In the genomic region with DNA sequence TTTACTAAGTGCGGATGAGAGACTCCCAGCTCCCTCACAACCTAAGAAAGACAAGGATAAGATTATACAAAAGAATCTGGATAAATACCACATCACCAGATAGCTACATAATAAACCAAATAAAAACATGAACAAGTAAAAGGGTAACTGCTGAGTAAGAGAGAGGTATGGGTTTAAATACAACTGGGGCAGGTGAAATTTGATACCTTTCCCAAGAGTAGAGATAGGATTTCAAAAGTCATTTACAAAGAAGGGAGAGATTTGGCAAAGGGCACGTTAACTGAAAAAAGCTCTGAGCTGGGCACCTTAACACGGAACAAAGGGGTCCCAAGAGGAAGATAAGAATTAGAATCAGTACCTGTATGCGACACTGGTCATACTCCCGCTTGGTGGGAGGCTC, we compare ENCODE assay signal across 13 cellular contexts. TPM values are rescaled to one million over a fixed set of nuclear protein-coding genes. Genes with fewer than 3 reads are reported as not detected.
A peak's percentile ranks its signal among the peaks of the same experiment; 100 is the strongest.
DNase-seq lines count a peak whose midpoint lies in the region; ATAC-seq, FAIRE-seq and TF ChIP-seq lines count a peak whose summit lies in the region.
"Had no signal": no experiment of that assay in that cellular context is flagged by ENCODE, and none has a peak within 500 bp of the region (broad histone marks: within the 10 kb centered on the region; RNA-seq: fewer than 3 reads in every experiment).

No MANE protein-coding gene starts in this region.

- no peak for ATAC-seq in K562
- ATAC-seq: left lung had no signal

- peaks cover 34% of the 10 kb centered on the region for H3K36me3 Mint-ChIP-seq in activated CD4-positive, alpha-beta T cell treated with anti-CD3 and anti-CD28 coated beads, Interleukin-2, amount 10 ng/mL, durations not matched to agents 24 days and 14 days (ENCODE audit: low read depth)
- H3K36me3 Mint-ChIP-seq in IgD-negative memory B cell, result peaks cover 3% of the 10 kb centered on the region

- H3K9ac ChIP-seq in K562 (ENCODE audit: insufficient read depth in 1 of 2, low read depth in 2 of 2, low read length in 2 of 2) (peak overlapping the region; percentile 85 to 99; a peak in 2 of 4 replicates), parathyroid adenoma (no peak overlapping the region)

- peaks cover 34% of the 10 kb centered on the region for H3K4me1 Mint-ChIP-seq in activated CD4-positive, alpha-beta T cell treated with anti-CD3 and anti-CD28 coated beads, Interleukin-2, amount 10 ng/mL, durations not matched to agents 24 days and 14 days
- H3K4me1 Mint-ChIP-seq in IgD-negative memory B cell, result peaks cover 23 to 26% (median 23%) of the 10 kb centered on the region in 3 donors

- TF ChIP-seq EP300 in K562 (IDR thresholded peaks at IDR 0.05; ENCODE audit: low read length), result no peak

- H3K4me3 ChIP-seq in K562 (peak overlapping the region; percentile 81; the same call in 1 of the 2 replicates), parathyroid adenoma (ENCODE audit: low read depth, low read length) (peak overlapping the region; percentile 33), uterus (no peak overlapping the region)
- H3K4me3 ChIP-seq: right atrium auricular region had no signal

- peaks cover 58% of the 10 kb centered on the region for H3K79me2 ChIP-seq in K562 (ENCODE audit: control insufficient read depth, insufficient read depth, low read length)
- H3K79me2 ChIP-seq in parathyroid adenoma, result no peaks in the 10 kb centered on the region

- H3K36me3 ChIP-seq in K562 (ENCODE audit: control insufficient read depth, insufficient read depth, low read length) (peaks cover 51% of the 10 kb centered on the region), parathyroid adenoma (ENCODE audit: control insufficient read depth, insufficient read depth, low read length) (no peaks in the 10 kb centered on the region), uterus (no peaks in the 10 kb centered on the region)

- H2AFZ ChIP-seq in K562 (ENCODE audit: low read depth, low read length), result no peak overlapping the region
- H2AFZ ChIP-seq in parathyroid adenoma, result no peak overlapping the region

- FAIRE-seq in K562 (lab: Jason Lieb, UNC), result no peak
- FAIRE-seq: urothelium cell line had no signal

- H3K9me1 ChIP-seq in K562 (ENCODE audit: control insufficient read depth, insufficient read depth, low read length), result no peaks in the 10 kb centered on the region

- peak overlapping the region; percentile 83 for H3K4me2 ChIP-seq in K562 (ENCODE audit: insufficient read depth, low read length)
- H3K4me2 ChIP-seq in parathyroid adenoma (ENCODE audit: low read length), result peak overlapping the region; percentile 77

- TF ChIP-seq RAD21 in K562 (CRISPR knock-in tag; conservative IDR thresholded peaks at IDR 0.05 in 1 of 2, IDR thresholded peaks at IDR 0.05 in 1 of 2), result no peak

- H3K9me3 Mint-ChIP-seq in activated CD4-positive, alpha-beta T cell treated with anti-CD3 and anti-CD28 coated beads, Interleukin-2, amount 10 ng/mL, durations not matched to agents 24 days and 14 days, result no peaks in the 10 kb centered on the region
- H3K9me3 Mint-ChIP-seq in IgD-negative memory B cell, result no peaks in the 10 kb centered on the region

- CTCF ChIA-PET in K562 (lab: Yijun Ruan, JAX; ENCODE audit: low intra/inter-chr PET ratio), result no interaction called here

- peaks cover 37 to 51% of the 10 kb centered on the region in 2 experiments; a peak in 4 of 5 replicates for H3K4me1 ChIP-seq in K562 (replicated peaks in 1 of 2; ENCODE audit: control insufficient read depth in 2 of 2, insufficient read depth in 2 of 2, low read length in 2 of 2)
- H3K4me1 ChIP-seq in parathyroid adenoma, result peaks cover 3% of the 10 kb centered on the region
- peaks cover 0 to 19% of the 10 kb centered on the region in 2 donors for H3K4me1 ChIP-seq in uterus

- 30% methylated on average over 5 of the region's 5 CpGs for WGBS in K562 (ENCODE audit: insufficient coverage, low coverage, missing lambda C conversion rate)

- peak overlapping the region; percentile 23 for H3K27ac Mint-ChIP-seq in activated CD4-positive, alpha-beta T cell treated with anti-CD3 and anti-CD28 coated beads, Interleukin-2, amount 10 ng/mL, durations not matched to agents 24 days and 14 days
- peak overlapping the region; percentile 92 to 98 (median 96) for H3K27ac Mint-ChIP-seq in IgD-negative memory B cell

- H4K20me1 ChIP-seq in K562 (replicated peaks; ENCODE audit: control insufficient read depth, insufficient read depth, low read length), result no peaks in the 10 kb centered on the region

- H3K27ac ChIP-seq in K562 (ENCODE audit: extremely low read depth, low read depth, low read length), result no peak overlapping the region
- H3K27ac ChIP-seq in parathyroid adenoma, result no peak overlapping the region
- no peak overlapping the region for H3K27ac ChIP-seq in uterus
- H3K27ac ChIP-seq: left lung, right atrium auricular region had no signal

- no TSS peak for BruUV-seq in K562 (replicated peaks; lab: Mats Ljungman, UMichigan)

- TF ChIP-seq CTCF in K562 (IDR thresholded peaks at IDR 0.05 in 2 of 3, conservative IDR thresholded peaks at IDR 0.05 in 1 of 3; ENCODE audit: insufficient read depth in 2 of 3, low read depth in 1 of 3, low read length in 3 of 3) (no peak), parathyroid adenoma (IDR thresholded peaks at IDR 0.05) (no peak), uterus (IDR thresholded peaks at IDR 0.05) (no peak)

- in situ Hi-C loops in K562 (cut with MboI), result no loop called here

- TF ChIP-seq POLR2A in K562 (conservative IDR thresholded peaks at IDR 0.05), result no peak
- TF ChIP-seq POLR2A in uterus (IDR thresholded peaks at IDR 0.05), result no peak

- H3K27me3 ChIP-seq in K562 (ENCODE audit: control insufficient read depth in 2 of 2, insufficient read depth in 2 of 2, low read length in 2 of 2), result no peaks in the 10 kb centered on the region
- H3K27me3 ChIP-seq in parathyroid adenoma (ENCODE audit: control insufficient read depth, insufficient read depth, low read length), result no peaks in the 10 kb centered on the region
- H3K27me3 ChIP-seq in uterus, result no peaks in the 10 kb centered on the region
- H3K27me3 ChIP-seq: left lung, right atrium auricular region had no signal

- intact Hi-C loops in activated CD4-positive, alpha-beta T cell treated with anti-CD3 and anti-CD28 coated beads, Interleukin-2, amount 10 ng/mL, durations not matched to agents 24 days and 14 days (cut with micrococcal nuclease), result loop anchor here (10.0 kb wide), 1 partner anchor 252 kb away; no protein-coding TSS in a partner anchor
- intact Hi-C loops in K562 (cut with micrococcal nuclease), result no loop called here
- intact Hi-C loops in uterus (cut with DNase I; ENCODE audit: low total_unique reads), result no loop called here

- H3K9me3 ChIP-seq in K562 (replicated peaks; ENCODE audit: control insufficient read depth, insufficient read depth, low read depth, low read length), result no peaks in the 10 kb centered on the region
- no peaks in the 10 kb centered on the region for H3K9me3 ChIP-seq in parathyroid adenoma (ENCODE audit: control insufficient read depth, low read length)
- H3K9me3 ChIP-seq in uterus, result no peaks in the 10 kb centered on the region
- H3K9me3 ChIP-seq: left lung, right atrium auricular region had no signal

- H3K4me3 Mint-ChIP-seq in activated CD4-positive, alpha-beta T cell treated with anti-CD3 and anti-CD28 coated beads, Interleukin-2, amount 10 ng/mL, durations not matched to agents 24 days and 14 days, result peak overlapping the region; percentile 85
- peak overlapping the region; percentile 83 to 93 (median 88) for H3K4me3 Mint-ChIP-seq in IgD-negative memory B cell

- DNase-seq in activated CD4-positive, alpha-beta T cell treated with anti-CD3 and anti-CD28 coated beads, Interleukin-2, amount 10 ng/mL, durations not matched to agents 24 days and 14 days, result no peak
- DNase-seq in activated CD4-positive, alpha-beta T cell treated with anti-CD3 and anti-CD28 coated beads, Interleukin-2, amount 50 U/mL, for 1 hour, result no peak
- no peak for DNase-seq in K562 (ENCODE audit: extremely low read depth in 1 of 4, low spot score in 3 of 4)
- no peak for DNase-seq in HT-29 (ENCODE audit: low spot score)
- DNase-seq in uterus, result no peak
- DNase-seq in putamen (ENCODE audit: low spot score), result no peak
- DNase-seq: foreskin melanocyte, NCI-H526 had no signal

- H3K27me3 Mint-ChIP-seq in activated CD4-positive, alpha-beta T cell treated with anti-CD3 and anti-CD28 coated beads, Interleukin-2, amount 10 ng/mL, durations not matched to agents 24 days and 14 days, result no peaks in the 10 kb centered on the region
- H3K27me3 Mint-ChIP-seq in IgD-negative memory B cell, result no peaks in the 10 kb centered on the region

- POLR2A ChIA-PET in K562 (lab: Yijun Ruan, JAX), result interaction anchor here (0.6 to 5.4 kb wide), 9 partner anchors 10 to 179 kb away, joined by 3 to 57 read pairs (median 5); a partner anchor contains a TSS

RNA-seq across cellular contexts. Expression of a gene that starts 1.7 kb away (rescaled TPM):
- 118 and 121 TPM in 2 replicates for total RNA-seq in activated CD4-positive, alpha-beta T cell treated with anti-CD3 and anti-CD28 coated beads, Interleukin-2, amount 10 ng/mL, durations not matched to agents 24 days and 14 days
- 228 TPM for polyA plus RNA-seq in IgD-negative memory B cell
- total RNA-seq in K562 (2011; cell fraction: chromatin; rRNA removed; ENCODE audit: low replicate concordance), result 80.1 and 97.1 TPM in 2 replicates
- total RNA-seq in K562 (2011; cell fraction: nucleolus; rRNA removed), result 76.6 and 77.4 TPM in 2 replicates
- total RNA-seq in K562 (2011; cell fraction: nucleoplasm; rRNA removed), result 77.6 and 81.7 TPM in 2 replicates
- 222 and 263 TPM in 2 replicates for total RNA-seq in K562 (2014; rRNA removed)
- 43.2 and 52.3 TPM in 2 replicates for total RNA-seq in K562 (2014; rRNA removed; fragmentation: Illumina TruSeq; extraction: Trizol)
- total RNA-seq in K562 (2015; rRNA removed; fragmentation: Illumina TruSeq; extraction: Trizol), result 99.7 and 99.8 TPM in 2 replicates
- total RNA-seq in K562 (2021), result 128 and 152 TPM in 2 replicates
- polyA plus RNA-seq in K562 (2011; rRNA removed), result 56.3 and 66.1 TPM in 2 replicates
- 91.6 and 116 TPM in 2 replicates for polyA plus RNA-seq in K562 (2011; cell fraction: cytosol; rRNA removed)
- polyA plus RNA-seq in K562 (2011; cell fraction: nucleus; rRNA removed), result 121 and 135 TPM in 2 replicates
- polyA plus RNA-seq in K562 (2012), result 113 and 236 TPM in 2 replicates
- polyA plus RNA-seq in K562 (2014; fragmentation: Illumina TruSeq; extraction: Trizol), result 141 and 145 TPM in 2 replicates
- 10 to 100 TPM in 1 of 2 experiments, 1 to 10 TPM in 1; 4.8 to 10.4 TPM for polyA plus RNA-seq in K562 (2014; fragmentation: Nextera tagmentation; extraction: Ambion mirVana)
- polyA plus RNA-seq in K562 (2014; rRNA removed), result 205 and 241 TPM in 2 replicates
- 68.8 and 75.4 TPM in 2 replicates for polyA minus RNA-seq in K562 (2011; rRNA and poly(A)+ RNA removed)
- polyA minus RNA-seq in K562 (2011; cell fraction: cytosol; rRNA and poly(A)+ RNA removed), result 36.9 and 47.7 TPM in 2 replicates
- polyA minus RNA-seq in K562 (2011; cell fraction: nucleus; rRNA and poly(A)+ RNA removed), result 37.6 and 51.0 TPM in 2 replicates
- 247 and 265 TPM in 2 replicates for total RNA-seq in HT-29 (2014; rRNA removed; shearing (Covaris generic))
- total RNA-seq in uterus, result 100 to 1,000 TPM in 2 of 4 donors, 10 to 100 TPM in 2; 55.4 to 276 (median 102) TPM

RNA-seq across cellular contexts. Expression of a gene that starts 5.1 kb away (rescaled TPM):
- total RNA-seq in activated CD4-positive, alpha-beta T cell treated with anti-CD3 and anti-CD28 coated beads, Interleukin-2, amount 10 ng/mL, durations not matched to agents 24 days and 14 days, result 21.5 and 23.0 TPM in 2 replicates
- 6.2 TPM for polyA plus RNA-seq in IgD-negative memory B cell
- total RNA-seq in K562 (2011; cell fraction: chromatin; rRNA removed; ENCODE audit: low replicate concordance), result 126 and 176 TPM in 2 replicates
- total RNA-seq in K562 (2011; cell fraction: nucleolus; rRNA removed), result 100 and 114 TPM in 2 replicates
- 124 and 129 TPM in 2 replicates for total RNA-seq in K562 (2011; cell fraction: nucleoplasm; rRNA removed)
- total RNA-seq in K562 (2014; rRNA removed), result 10.0 and 11.3 TPM in 2 replicates
- total RNA-seq in K562 (2014; rRNA removed; fragmentation: Illumina TruSeq; extraction: Trizol), result 12.5 and 13.4 TPM in 2 replicates
- 9.7 and 10.8 TPM in 2 replicates for total RNA-seq in K562 (2015; rRNA removed; fragmentation: Illumina TruSeq; extraction: Trizol)
- 16.8 and 20.5 TPM in 2 replicates for total RNA-seq in K562 (2021)
- 28.0 and 45.4 TPM in 2 replicates for polyA plus RNA-seq in K562 (2011; rRNA removed)
- polyA plus RNA-seq in K562 (2011; cell fraction: cytosol; rRNA removed), result 13.2 and 31.7 TPM in 2 replicates
- 119 and 158 TPM in 2 replicates for polyA plus RNA-seq in K562 (2011; cell fraction: nucleus; rRNA removed)
- polyA plus RNA-seq in K562 (2012), result 10.6 and 14.7 TPM in 2 replicates
- 14.8 and 16.0 TPM in 2 replicates for polyA plus RNA-seq in K562 (2014; fragmentation: Illumina TruSeq; extraction: Trizol)
- polyA plus RNA-seq in K562 (2014; fragmentation: Nextera tagmentation; extraction: Ambion mirVana), result 1 to 10 TPM; 2.6 to 6.9 TPM
- 15.3 and 17.1 TPM in 2 replicates for polyA plus RNA-seq in K562 (2014; rRNA removed)
- 18.9 and 27.0 TPM in 2 replicates for polyA minus RNA-seq in K562 (2011; rRNA and poly(A)+ RNA removed)
- 14.9 and 20.0 TPM in 2 replicates for polyA minus RNA-seq in K562 (2011; cell fraction: cytosol; rRNA and poly(A)+ RNA removed)
- polyA minus RNA-seq in K562 (2011; cell fraction: nucleus; rRNA and poly(A)+ RNA removed), result 31.8 and 56.5 TPM in 2 replicates
- total RNA-seq in HT-29 (2014; rRNA removed; shearing (Covaris generic)), result 11.3 and 13.3 TPM in 2 replicates
- 10 to 100 TPM in 1 of 4 donors, 1 to 10 TPM in 2, not detected in 1; 3.5 to 18.2 (median 6.9) TPM for total RNA-seq in uterus

RNA-seq across cellular contexts. Expression of a gene that starts 5.7 kb away (rescaled TPM):
- 8.6 and 9.4 TPM in 2 replicates for total RNA-seq in activated CD4-positive, alpha-beta T cell treated with anti-CD3 and anti-CD28 coated beads, Interleukin-2, amount 10 ng/mL, durations not matched to agents 24 days and 14 days
- 13.7 TPM for polyA plus RNA-seq in IgD-negative memory B cell
- total RNA-seq in K562 (2011; cell fraction: chromatin; rRNA removed; ENCODE audit: low replicate concordance), result 7.4 and 13.2 TPM in 2 replicates
- 25.3 and 26.8 TPM in 2 replicates for total RNA-seq in K562 (2011; cell fraction: nucleolus; rRNA removed)
- total RNA-seq in K562 (2011; cell fraction: nucleoplasm; rRNA removed), result 18.3 and 21.1 TPM in 2 replicates
- total RNA-seq in K562 (2014; rRNA removed), result 44.3 and 57.3 TPM in 2 replicates
- total RNA-seq in K562 (2014; rRNA removed; fragmentation: Illumina TruSeq; extraction: Trizol), result 2.4 and 3.9 TPM in 2 replicates
- 13.4 and 14.3 TPM in 2 replicates for total RNA-seq in K562 (2015; rRNA removed; fragmentation: Illumina TruSeq; extraction: Trizol)
- 21.8 and 23.0 TPM in 2 replicates for total RNA-seq in K562 (2021)
- 8.0 and 10.6 TPM in 2 replicates for polyA plus RNA-seq in K562 (2011; rRNA removed)
- 15.6 and 23.7 TPM in 2 replicates for polyA plus RNA-seq in K562 (2011; cell fraction: cytosol; rRNA removed)
- polyA plus RNA-seq in K562 (2011; cell fraction: nucleus; rRNA removed), result 9.2 and 10.1 TPM in 2 replicates
- 16.8 and 18.4 TPM in 2 replicates for polyA plus RNA-seq in K562 (2012)
- 3.3 and 8.5 TPM in 2 replicates for polyA plus RNA-seq in K562 (2014; fragmentation: Illumina TruSeq; extraction: Trizol)
- polyA plus RNA-seq in K562 (2014; fragmentation: Nextera tagmentation; extraction: Ambion mirVana), result 1 to 10 TPM; 4.8 to 7.6 TPM
- 31.3 and 42.7 TPM in 2 replicates for polyA plus RNA-seq in K562 (2014; rRNA removed)
- 3.4 and 3.8 TPM in 2 replicates for polyA minus RNA-seq in K562 (2011; rRNA and poly(A)+ RNA removed)
- polyA minus RNA-seq in K562 (2011; cell fraction: cytosol; rRNA and poly(A)+ RNA removed), result 5.2 and 6.6 TPM in 2 replicates
- polyA minus RNA-seq in K562 (2011; cell fraction: nucleus; rRNA and poly(A)+ RNA removed), result 5.5 and 8.6 TPM in 2 replicates
- 124 and 141 TPM in 2 replicates for total RNA-seq in HT-29 (2014; rRNA removed; shearing (Covaris generic))
- 1 to 10 TPM in 3 of 4 donors, under 1 TPM in 1; 0.51 to 6.6 (median 3.4) TPM for total RNA-seq in uterus

RNA-seq across cellular contexts. Expression of a gene that starts 12.0 kb away (rescaled TPM):
- total RNA-seq in activated CD4-positive, alpha-beta T cell treated with anti-CD3 and anti-CD28 coated beads, Interleukin-2, amount 10 ng/mL, durations not matched to agents 24 days and 14 days, result 59.5 and 60.9 TPM in 2 replicates
- polyA plus RNA-seq in IgD-negative memory B cell, result 6.3 TPM
- 29.6 and 84.4 TPM in 2 replicates for total RNA-seq in K562 (2011; cell fraction: chromatin; rRNA removed; ENCODE audit: low replicate concordance)
- 164 and 176 TPM in 2 replicates for total RNA-seq in K562 (2011; cell fraction: nucleolus; rRNA removed)
- 111 and 137 TPM in 2 replicates for total RNA-seq in K562 (2011; cell fraction: nucleoplasm; rRNA removed)
- total RNA-seq in K562 (2014; rRNA removed), result 21.5 and 36.5 TPM in 2 replicates
- total RNA-seq in K562 (2014; rRNA removed; fragmentation: Illumina TruSeq; extraction: Trizol), result 31.8 and 72.8 TPM in 2 replicates
- total RNA-seq in K562 (2015; rRNA removed; fragmentation: Illumina TruSeq; extraction: Trizol), result 105 and 108 TPM in 2 replicates
- total RNA-seq in K562 (2021), result 65.1 and 65.2 TPM in 2 replicates
- polyA plus RNA-seq in K562 (2011; rRNA removed), result 10.3 and 13.6 TPM in 2 replicates
- polyA plus RNA-seq in K562 (2011; cell fraction: cytosol; rRNA removed), result 25.7 and 34.0 TPM in 2 replicates
- 37.0 and 50.1 TPM in 2 replicates for polyA plus RNA-seq in K562 (2011; cell fraction: nucleus; rRNA removed)
- polyA plus RNA-seq in K562 (2012), result 16.8 and 35.5 TPM in 2 replicates
- 12.7 and 15.3 TPM in 2 replicates for polyA plus RNA-seq in K562 (2014; fragmentation: Illumina TruSeq; extraction: Trizol)
- 10 to 100 TPM; 26.4 to 31.8 TPM for polyA plus RNA-seq in K562 (2014; fragmentation: Nextera tagmentation; extraction: Ambion mirVana)
- 27.2 and 34.1 TPM in 2 replicates for polyA plus RNA-seq in K562 (2014; rRNA removed)
- polyA minus RNA-seq in K562 (2011; rRNA and poly(A)+ RNA removed), result 14.7 and 14.8 TPM in 2 replicates
- 43.4 and 96.5 TPM in 2 replicates for polyA minus RNA-seq in K562 (2011; cell fraction: cytosol; rRNA and poly(A)+ RNA removed)
- polyA minus RNA-seq in K562 (2011; cell fraction: nucleus; rRNA and poly(A)+ RNA removed), result 110 and 160 TPM in 2 replicates
- total RNA-seq in HT-29 (2014; rRNA removed; shearing (Covaris generic)), result 24.5 and 25.2 TPM in 2 replicates
- total RNA-seq in uterus, result 10 to 100 TPM in 2 of 4 donors, 1 to 10 TPM in 1, not detected in 1; 7.7 to 25.9 (median 12.6) TPM

RNA-seq across cellular contexts. Expression of a gene that starts 12.2 kb away (rescaled TPM):
- 143 and 147 TPM in 2 replicates for total RNA-seq in activated CD4-positive, alpha-beta T cell treated with anti-CD3 and anti-CD28 coated beads, Interleukin-2, amount 10 ng/mL, durations not matched to agents 24 days and 14 days
- polyA plus RNA-seq in IgD-negative memory B cell (96.3 TPM), K562 (2011; rRNA removed) (88.4 and 103 TPM in 2 replicates), K562 (2014; fragmentation: Illumina TruSeq; extraction: Trizol) (343 and 352 TPM in 2 replicates), K562 (2014; fragmentation: Nextera tagmentation; extraction: Ambion mirVana) (100 to 1,000 TPM; 164 to 246 TPM), K562 (2014; rRNA removed) (218 and 238 TPM in 2 replicates)
- total RNA-seq in K562 (2011; cell fraction: chromatin; rRNA removed; ENCODE audit: low replicate concordance), result 15.3 and 32.6 TPM in 2 replicates
- total RNA-seq in K562 (2011; cell fraction: nucleolus; rRNA removed), result 31.2 and 41.0 TPM in 2 replicates
- 15.9 and 27.1 TPM in 2 replicates for total RNA-seq in K562 (2011; cell fraction: nucleoplasm; rRNA removed)
- total RNA-seq in K562 (2014; rRNA removed) (289 and 491 TPM in 2 replicates), K562 (2014; rRNA removed; fragmentation: Illumina TruSeq; extraction: Trizol) (169 and 190 TPM in 2 replicates), K562 (2015; rRNA removed; fragmentation: Illumina TruSeq; extraction: Trizol) (254 and 259 TPM in 2 replicates), K562 (2021) (161 and 164 TPM in 2 replicates), uterus (10 to 100 TPM in 3 of 4 donors, 1 to 10 TPM in 1; 4.6 to 35.7 (median 19.5) TPM)
- polyA plus RNA-seq in K562 (2011; cell fraction: cytosol; rRNA removed), result 60.0 and 87.2 TPM in 2 replicates
- polyA plus RNA-seq in K562 (2011; cell fraction: nucleus; rRNA removed), result 75.2 and 83.9 TPM in 2 replicates
- polyA plus RNA-seq in K562 (2012), result 120 and 199 TPM in 2 replicates
- polyA minus RNA-seq in K562 (2011; rRNA and poly(A)+ RNA removed), result 8.4 and 9.6 TPM in 2 replicates
- 13.8 and 21.9 TPM in 2 replicates for polyA minus RNA-seq in K562 (2011; cell fraction: cytosol; rRNA and poly(A)+ RNA removed)
- polyA minus RNA-seq in K562 (2011; cell fraction: nucleus; rRNA and poly(A)+ RNA removed), result 12.3 and 17.0 TPM in 2 replicates
- total RNA-seq in HT-29 (2014; rRNA removed; shearing (Covaris generic)), result 272 and 322 TPM in 2 replicates

Comparison
In these comparisons a context has a peak if more than half of its experiments do, and no peak if none do; other contexts are left out.
1. H3K4me3 ChIP-seq: peak in K562 (single experiment) and parathyroid adenoma (single experiment); none in uterus (0 of 2).